In genomic region chr15:40282144-40282869, GRCh38 we compare ENCODE assay signal across 8 cellular contexts. TPM values are rescaled to one million over a fixed set of nuclear protein-coding genes. Genes with fewer than 3 reads are reported as not detected.
DNase-seq lines count a peak whose midpoint lies in the region; ATAC-seq, FAIRE-seq and TF ChIP-seq lines count a peak whose summit lies in the region.

No MANE protein-coding gene starts in this region.

- H3K36me3 ChIP-seq in K562 (ENCODE audit: control insufficient read depth, insufficient read depth, low read length) = no peaks in the 10 kb centered on the region

- WGBS in K562 (ENCODE audit: insufficient coverage, low coverage, missing lambda C conversion rate) = 2% methylated on average over 85 of the region's 93 CpGs

- intact Hi-C loops in K562 (cut with micrococcal nuclease) = loop anchor here (2.0 to 5.0 kb wide), 2 partner anchors 40 to 140 kb away; partner anchors contain the start of gene INAFM2

- ATAC-seq in T-cell (replicated peaks in 1 of 4) (peak; percentile 72 to 80 (median 76)), K562 (peak; percentile 84), GM19452 (IDR thresholded peaks at IDR 0.05; ENCODE audit: unreplicated experiment) (no peak)

- peak overlapping the region; percentile 63 to 74 (median 65) for H3K4me3 Mint-ChIP-seq in T-cell

- H3K9me1 ChIP-seq in K562 (ENCODE audit: control insufficient read depth, insufficient read depth, low read length) = no peaks in the 10 kb centered on the region

- TF ChIP-seq RAD21 in K562 (CRISPR knock-in tag; conservative IDR thresholded peaks at IDR 0.05 in 1 of 2, IDR thresholded peaks at IDR 0.05 in 1 of 2) = peak; percentile 43 to 51

- peak overlapping the region; percentile 54 to 82; a peak in 3 of 4 replicates for H3K9ac ChIP-seq in K562 (ENCODE audit: insufficient read depth in 1 of 2, low read depth in 2 of 2, low read length in 2 of 2)

- no peaks in the 10 kb centered on the region for H3K79me2 ChIP-seq in K562 (ENCODE audit: control insufficient read depth, insufficient read depth, low read length)

- H3K9me3 ChIP-seq in K562 (replicated peaks; ENCODE audit: control insufficient read depth, insufficient read depth, low read depth, low read length) = no peaks in the 10 kb centered on the region

- no peaks in the 10 kb centered on the region for H3K9me3 Mint-ChIP-seq in T-cell

- no peak for TF ChIP-seq POLR2A in K562 (conservative IDR thresholded peaks at IDR 0.05)

- POLR2A ChIA-PET in T-cell (lab: Charles Lee) = no interaction called here
- POLR2A ChIA-PET in K562 (lab: Yijun Ruan, JAX) = interaction anchor here (0.7 kb wide), 1 partner anchor 8 kb away, joined by 3 read pairs; no protein-coding TSS in a partner anchor

- peaks cover 7 to 32% of the 10 kb centered on the region in 2 donors for H3K27me3 Mint-ChIP-seq in T-cell

- peak overlapping the region; percentile 98 for H2AFZ ChIP-seq in K562 (ENCODE audit: low read depth, low read length)

- peak overlapping the region; percentile 58 for H3K4me3 ChIP-seq in K562

- H3K27ac ChIP-seq in K562 (ENCODE audit: extremely low read depth, low read depth, low read length) = no peak overlapping the region; the same call in 2 of the 3 replicates

- no peaks in the 10 kb centered on the region for H3K36me3 Mint-ChIP-seq in T-cell

- peak overlapping the region; percentile 87 for H3K4me2 ChIP-seq in K562 (ENCODE audit: insufficient read depth, low read length)

- CTCF ChIA-PET in T-cell (lab: Charles Lee) (no interaction called here), K562 (lab: Yijun Ruan, JAX; ENCODE audit: low intra/inter-chr PET ratio) (interaction anchor here (0.7 to 6.3 kb wide), 5 partner anchors 27 to 1574 kb away, joined by 3 to 87 read pairs (median 8); partner anchors contain the start of gene PLCB2)

- H3K27me3 ChIP-seq in K562 (ENCODE audit: control insufficient read depth in 2 of 2, insufficient read depth in 2 of 2, low read length in 2 of 2) = no peaks in the 10 kb centered on the region; a peak in 1 of 5 replicates

- in situ Hi-C loops in K562 (cut with MboI) = no loop called here

- DNase-seq in D721Med (ENCODE audit: insufficient read length, low spot score) (peak; percentile 74), HTR-8/SVneo (ENCODE audit: insufficient read length, low spot score) (peak; percentile 48), T-cell (peak in 29 of 34 experiments; percentile 11 to 61 (median 37)), K562 (ENCODE audit: extremely low read depth in 1 of 4, low spot score in 3 of 4) (peak; percentile 71 to 81 (median 80)), islet precursor cell (peak; percentile 76), pons (ENCODE audit: low spot score) (no peak)
- peak; percentile 50 for DNase-seq in stimulated activated CD4-positive, alpha-beta T cell treated with anti-CD3 and anti-CD28 coated beads, Interleukin-4, amount 100 ng/mL, for 1 hour

- TF ChIP-seq CTCF in D721Med (IDR thresholded peaks at IDR 0.05; ENCODE audit: insufficient read depth, missing control alignments) = peak; percentile 42
- peak; percentile 53 to 68 (median 55); a peak in 5 of 6 replicates for TF ChIP-seq CTCF in K562 (IDR thresholded peaks at IDR 0.05 in 2 of 3, conservative IDR thresholded peaks at IDR 0.05 in 1 of 3; ENCODE audit: insufficient read depth in 2 of 3, low read depth in 1 of 3, low read length in 3 of 3)

- peaks cover 13 to 54% of the 10 kb centered on the region in 2 experiments for H3K4me1 ChIP-seq in K562 (replicated peaks in 1 of 2; ENCODE audit: control insufficient read depth in 2 of 2, insufficient read depth in 2 of 2, low read length in 2 of 2)

- TF ChIP-seq EP300 in K562 (IDR thresholded peaks at IDR 0.05; ENCODE audit: low read length) = no peak

- H3K4me1 Mint-ChIP-seq in T-cell = peaks cover 2 to 8% (median 4%) of the 10 kb centered on the region in 3 donors

- FAIRE-seq in D721Med (lab: Jason Lieb, UNC) = no peak
- peak; percentile 84 for FAIRE-seq in HTR-8/SVneo (lab: Jason Lieb, UNC)
- FAIRE-seq in K562 (lab: Jason Lieb, UNC) = no peak

- H4K20me1 ChIP-seq in K562 (replicated peaks; ENCODE audit: control insufficient read depth, insufficient read depth, low read length) = no peaks in the 10 kb centered on the region

- BruUV-seq in K562 (replicated peaks; lab: Mats Ljungman, UMichigan) = no TSS peak

- H3K27ac Mint-ChIP-seq in T-cell = no peak overlapping the region

RNA-seq across cellular contexts. Expression of gene ANKRD63, which starts 0.6 kb away (rescaled TPM):
- total RNA-seq in T-cell = under 1 TPM in 2 of 5 donors, not detected in 3; 0.23 to 0.38 TPM
- total RNA-seq in K562 (2011; cell fraction: chromatin; rRNA removed; ENCODE audit: low replicate concordance) = 1.5 TPM in 1 of 2 replicates, not detected in the other
- total RNA-seq in K562 (2011; cell fraction: nucleolus; rRNA removed) = 0.92 and 2.5 TPM in 2 replicates
- total RNA-seq in K562 (2011; cell fraction: nucleoplasm; rRNA removed) = not detected in 2 replicates
- 2.0 and 2.5 TPM in 2 replicates for total RNA-seq in K562 (2014; rRNA removed)
- not detected in 2 replicates for total RNA-seq in K562 (2014; rRNA removed; fragmentation: Illumina TruSeq; extraction: Trizol)
- not detected in 2 replicates for total RNA-seq in K562 (2015; rRNA removed; fragmentation: Illumina TruSeq; extraction: Trizol)
- 1.8 and 2.5 TPM in 2 replicates for total RNA-seq in K562 (2021)
- polyA plus RNA-seq in K562 (2011; rRNA removed) = 0.19 TPM in 1 of 2 replicates, not detected in the other
- 0.24 and 2.1 TPM in 2 replicates for polyA plus RNA-seq in K562 (2011; cell fraction: cytosol; rRNA removed)
- polyA plus RNA-seq in K562 (2011; cell fraction: nucleus; rRNA removed) = 2.7 and 5.3 TPM in 2 replicates
- polyA plus RNA-seq in K562 (2012) = 0.60 and 1.1 TPM in 2 replicates
- not detected in 2 replicates for polyA plus RNA-seq in K562 (2014; fragmentation: Illumina TruSeq; extraction: Trizol)
- polyA plus RNA-seq in K562 (2014; fragmentation: Nextera tagmentation; extraction: Ambion mirVana) = not detected
- 0.63 and 1.3 TPM in 2 replicates for polyA plus RNA-seq in K562 (2014; rRNA removed)
- not detected in 2 replicates for polyA minus RNA-seq in K562 (2011; rRNA and poly(A)+ RNA removed)
- 1.5 and 3.5 TPM in 2 replicates for polyA minus RNA-seq in K562 (2011; cell fraction: cytosol; rRNA and poly(A)+ RNA removed)
- 3.4 and 3.7 TPM in 2 replicates for polyA minus RNA-seq in K562 (2011; cell fraction: nucleus; rRNA and poly(A)+ RNA removed)

RNA-seq across cellular contexts. Expression of gene PLCB2, which starts 25.4 kb away (rescaled TPM):
- total RNA-seq in T-cell (100 to 1,000 TPM; 242 to 293 (median 245) TPM), K562 (2014; rRNA removed) (6.9 and 7.1 TPM in 2 replicates), K562 (2014; rRNA removed; fragmentation: Illumina TruSeq; extraction: Trizol) (3.4 and 4.1 TPM in 2 replicates), K562 (2015; rRNA removed; fragmentation: Illumina TruSeq; extraction: Trizol) (10.0 and 10.8 TPM in 2 replicates), K562 (2021) (11.2 and 11.6 TPM in 2 replicates)
- total RNA-seq in K562 (2011; cell fraction: chromatin; rRNA removed; ENCODE audit: low replicate concordance) = 12.9 and 33.6 TPM in 2 replicates
- 15.5 and 22.3 TPM in 2 replicates for total RNA-seq in K562 (2011; cell fraction: nucleolus; rRNA removed)
- total RNA-seq in K562 (2011; cell fraction: nucleoplasm; rRNA removed) = 11.8 and 13.5 TPM in 2 replicates
- polyA plus RNA-seq in K562 (2011; rRNA removed) (8.0 and 25.4 TPM in 2 replicates), K562 (2014; fragmentation: Illumina TruSeq; extraction: Trizol) (9.0 and 9.5 TPM in 2 replicates), K562 (2014; fragmentation: Nextera tagmentation; extraction: Ambion mirVana) (under 1 TPM; 0.37 to 0.59 TPM), K562 (2014; rRNA removed) (12.3 and 13.2 TPM in 2 replicates)
- polyA plus RNA-seq in K562 (2011; cell fraction: cytosol; rRNA removed) = 10.9 and 18.6 TPM in 2 replicates
- polyA plus RNA-seq in K562 (2011; cell fraction: nucleus; rRNA removed) = 111 and 184 TPM in 2 replicates
- polyA plus RNA-seq in K562 (2012) = 14.5 and 45.8 TPM in 2 replicates
- 6.1 and 8.4 TPM in 2 replicates for polyA minus RNA-seq in K562 (2011; rRNA and poly(A)+ RNA removed)
- polyA minus RNA-seq in K562 (2011; cell fraction: cytosol; rRNA and poly(A)+ RNA removed) = 5.0 and 9.4 TPM in 2 replicates
- polyA minus RNA-seq in K562 (2011; cell fraction: nucleus; rRNA and poly(A)+ RNA removed) = 17.9 and 45.7 TPM in 2 replicates

RNA-seq across cellular contexts. Expression of gene INAFM2, which starts 41.2 kb away (rescaled TPM):
- total RNA-seq in T-cell (10 to 100 TPM in 1 of 5 donors, 1 to 10 TPM in 4; 5.5 to 10.9 (median 6.4) TPM), K562 (2014; rRNA removed) (27.1 and 27.8 TPM in 2 replicates), K562 (2014; rRNA removed; fragmentation: Illumina TruSeq; extraction: Trizol) (29.1 and 30.4 TPM in 2 replicates), K562 (2015; rRNA removed; fragmentation: Illumina TruSeq; extraction: Trizol) (29.4 and 32.1 TPM in 2 replicates), K562 (2021) (37.4 and 43.1 TPM in 2 replicates)
- 19.1 and 21.1 TPM in 2 replicates for total RNA-seq in K562 (2011; cell fraction: chromatin; rRNA removed; ENCODE audit: low replicate concordance)
- 18.6 and 23.8 TPM in 2 replicates for total RNA-seq in K562 (2011; cell fraction: nucleolus; rRNA removed)
- total RNA-seq in K562 (2011; cell fraction: nucleoplasm; rRNA removed) = 30.2 and 44.3 TPM in 2 replicates
- polyA plus RNA-seq in K562 (2011; rRNA removed) (26.7 and 27.9 TPM in 2 replicates), K562 (2014; fragmentation: Illumina TruSeq; extraction: Trizol) (20.3 and 25.5 TPM in 2 replicates), K562 (2014; fragmentation: Nextera tagmentation; extraction: Ambion mirVana) (10 to 100 TPM; 11.8 to 12.3 TPM), K562 (2014; rRNA removed) (27.2 and 28.2 TPM in 2 replicates)
- polyA plus RNA-seq in K562 (2011; cell fraction: cytosol; rRNA removed) = 12.9 and 15.5 TPM in 2 replicates
- polyA plus RNA-seq in K562 (2011; cell fraction: nucleus; rRNA removed) = 17.8 and 18.7 TPM in 2 replicates
- polyA plus RNA-seq in K562 (2012) = 20.1 and 23.2 TPM in 2 replicates
- polyA minus RNA-seq in K562 (2011; rRNA and poly(A)+ RNA removed) = 18.1 and 20.4 TPM in 2 replicates
- polyA minus RNA-seq in K562 (2011; cell fraction: cytosol; rRNA and poly(A)+ RNA removed) = 15.7 TPM in 2 replicates
- polyA minus RNA-seq in K562 (2011; cell fraction: nucleus; rRNA and poly(A)+ RNA removed) = 6.6 and 16.3 TPM in 2 replicates

RNA-seq across cellular contexts. Expression of gene PAK6, which starts 43.4 kb away (rescaled TPM):
- total RNA-seq in T-cell (1 to 10 TPM in 2 of 5 donors, under 1 TPM in 1, not detected in 2; 0.28 to 2.1 (median 1.4) TPM), K562 (2014; rRNA removed) (0.08 and 0.09 TPM in 2 replicates), K562 (2014; rRNA removed; fragmentation: Illumina TruSeq; extraction: Trizol) (0.22 TPM in 1 of 2 replicates, not detected in the other), K562 (2015; rRNA removed; fragmentation: Illumina TruSeq; extraction: Trizol) (0.08 TPM in 1 of 2 replicates, not detected in the other), K562 (2021) (0.20 and 0.47 TPM in 2 replicates)
- 0.25 and 1.3 TPM in 2 replicates for total RNA-seq in K562 (2011; cell fraction: chromatin; rRNA removed; ENCODE audit: low replicate concordance)
- total RNA-seq in K562 (2011; cell fraction: nucleolus; rRNA removed) = 0.66 and 1.8 TPM in 2 replicates
- 0.15 and 1.8 TPM in 2 replicates for total RNA-seq in K562 (2011; cell fraction: nucleoplasm; rRNA removed)
- polyA plus RNA-seq in K562 (2011; rRNA removed) (0.28 and 0.74 TPM in 2 replicates), K562 (2014; fragmentation: Illumina TruSeq; extraction: Trizol) (0.16 and 0.33 TPM in 2 replicates), K562 (2014; fragmentation: Nextera tagmentation; extraction: Ambion mirVana) (under 1 TPM in 1 of 2 experiments, not detected in 1; 0.03 TPM), K562 (2014; rRNA removed) (0.04 and 0.07 TPM in 2 replicates)
- 0.25 and 2.2 TPM in 2 replicates for polyA plus RNA-seq in K562 (2011; cell fraction: cytosol; rRNA removed)
- 0.18 and 2.1 TPM in 2 replicates for polyA plus RNA-seq in K562 (2011; cell fraction: nucleus; rRNA removed)
- polyA plus RNA-seq in K562 (2012) = 0.17 and 0.33 TPM in 2 replicates
- 0.15 and 0.25 TPM in 2 replicates for polyA minus RNA-seq in K562 (2011; rRNA and poly(A)+ RNA removed)
- polyA minus RNA-seq in K562 (2011; cell fraction: cytosol; rRNA and poly(A)+ RNA removed) = 1.1 TPM in 1 of 2 replicates, not detected in the other
- 0.33 and 2.3 TPM in 2 replicates for polyA minus RNA-seq in K562 (2011; cell fraction: nucleus; rRNA and poly(A)+ RNA removed)

RNA-seq across cellular contexts. Expression of gene CCDC9B, which starts 58.4 kb away (rescaled TPM):
- total RNA-seq in T-cell = 1 to 10 TPM in 4 of 5 donors, under 1 TPM in 1; 0.80 to 2.2 (median 1.7) TPM
- total RNA-seq in K562 (2011; cell fraction: chromatin; rRNA removed; ENCODE audit: low replicate concordance) = 0.76 and 1.0 TPM in 2 replicates
- 0.79 and 0.83 TPM in 2 replicates for total RNA-seq in K562 (2011; cell fraction: nucleolus; rRNA removed)
- total RNA-seq in K562 (2011; cell fraction: nucleoplasm; rRNA removed) = 0.44 and 0.84 TPM in 2 replicates
- 0.08 TPM in 1 of 2 replicates, not detected in the other for total RNA-seq in K562 (2014; rRNA removed)
- 0.36 and 0.38 TPM in 2 replicates for total RNA-seq in K562 (2014; rRNA removed; fragmentation: Illumina TruSeq; extraction: Trizol)
- total RNA-seq in K562 (2015; rRNA removed; fragmentation: Illumina TruSeq; extraction: Trizol) = 0.26 and 0.47 TPM in 2 replicates
- total RNA-seq in K562 (2021) = 0.33 and 0.56 TPM in 2 replicates
- polyA plus RNA-seq in K562 (2011; rRNA removed) = 0.04 TPM in 2 replicates
- polyA plus RNA-seq in K562 (2011; cell fraction: cytosol; rRNA removed) = 0.03 TPM in 1 of 2 replicates, not detected in the other
- 0.22 and 0.38 TPM in 2 replicates for polyA plus RNA-seq in K562 (2011; cell fraction: nucleus; rRNA removed)
- 0.35 and 1.3 TPM in 2 replicates for polyA plus RNA-seq in K562 (2012)
- polyA plus RNA-seq in K562 (2014; fragmentation: Illumina TruSeq; extraction: Trizol) = 0.16 and 0.17 TPM in 2 replicates
- polyA plus RNA-seq in K562 (2014; fragmentation: Nextera tagmentation; extraction: Ambion mirVana) = under 1 TPM; 0.01 to 0.03 TPM
- 0.05 and 0.15 TPM in 2 replicates for polyA plus RNA-seq in K562 (2014; rRNA removed)
- 0.06 and 0.07 TPM in 2 replicates for polyA minus RNA-seq in K562 (2011; rRNA and poly(A)+ RNA removed)
- polyA minus RNA-seq in K562 (2011; cell fraction: cytosol; rRNA and poly(A)+ RNA removed) = not detected in 2 replicates
- 0.54 and 1.6 TPM in 2 replicates for polyA minus RNA-seq in K562 (2011; cell fraction: nucleus; rRNA and poly(A)+ RNA removed)

Comparison
In these comparisons a context has a peak if more than half of its experiments do, and no peak if none do; other contexts are left out.
1. RNA of gene PLCB2, which starts 25.4 kb away (total RNA-seq): 242 to 293 TPM in T-cell; 3.4 to 33.6 TPM in K562; every median in the first group is over 4 times any median in the second.